In the genomic region with DNA sequence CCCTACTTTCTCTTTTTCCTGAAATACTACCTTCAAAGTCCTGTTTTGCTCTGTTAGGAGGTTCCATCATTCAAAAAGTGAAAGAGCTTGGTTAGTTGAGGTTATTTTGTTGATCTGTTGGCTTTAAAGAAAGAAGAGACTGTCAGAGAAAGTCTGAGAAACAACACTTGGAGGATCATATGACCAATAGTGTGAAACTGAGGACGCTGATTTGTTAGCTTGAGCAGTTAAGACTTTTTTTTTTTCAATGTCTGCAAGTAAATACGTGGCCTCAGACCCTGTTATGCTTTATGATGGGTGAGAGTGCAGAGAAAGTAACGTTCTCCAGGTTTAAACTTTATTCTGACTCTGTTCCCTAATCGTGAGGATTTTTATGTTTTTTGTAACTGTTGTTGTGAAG, we compare ENCODE assay signal across 10 cellular contexts. TPM values are rescaled to one million over a fixed set of nuclear protein-coding genes. Genes with fewer than 3 reads are reported as not detected.
DNase-seq lines count a peak whose midpoint lies in the region; ATAC-seq and TF ChIP-seq lines count a peak whose summit lies in the region.
"Had no signal": no experiment of that assay in that cellular context is flagged by ENCODE, and none has a peak within 500 bp of the region (broad histone marks: within the 10 kb centered on the region; RNA-seq: fewer than 3 reads in every experiment).

No MANE protein-coding gene starts in this region.

- 5 to 11% (median 10%) methylated on average over 4 of the region's 4 CpGs for WGBS in heart left ventricle, 4 donors

- no peaks in the 10 kb centered on the region for H3K36me3 ChIP-seq in heart left ventricle
- H3K36me3 ChIP-seq in upper lobe of right lung = no peaks in the 10 kb centered on the region

- peak overlapping the region; percentile 86 for H3K27ac Mint-ChIP-seq in mesothelial cell of epicardium

- H3K4me3 ChIP-seq in heart left ventricle (peak overlapping the region in 8 of 12 donors; percentile 2 to 31 (median 14)), choroid plexus epithelial cell (ENCODE audit: low read depth, low read length) (no peak overlapping the region), upper lobe of right lung (no peak overlapping the region)

- no peak for TF ChIP-seq CTCF in heart left ventricle (IDR thresholded peaks at IDR 0.05)
- no peak for TF ChIP-seq CTCF in choroid plexus epithelial cell (conservative IDR thresholded peaks at IDR 0.05; ENCODE audit: low read depth, low read length)
- TF ChIP-seq CTCF in mesothelial cell of epicardium (IDR thresholded peaks at IDR 0.05; ENCODE audit: unreplicated experiment) = no peak
- TF ChIP-seq CTCF in upper lobe of right lung (IDR thresholded peaks at IDR 0.05) = no peak

- H3K27ac ChIP-seq in heart left ventricle = peak overlapping the region; percentile 59 to 87 (median 78)
- H3K27ac ChIP-seq in upper lobe of right lung = peak overlapping the region; percentile 47

- ATAC-seq in heart left ventricle (peak in 1 of 4 donors; percentile 16), Right ventricle myocardium inferior (no peak), upper lobe of right lung (no peak), GM21737 (IDR thresholded peaks at IDR 0.05; ENCODE audit: unreplicated experiment) (no peak)

- H3K4me1 ChIP-seq in heart left ventricle = peaks cover 7 to 97% (median 75%) of the 10 kb centered on the region in 12 donors
- H3K4me1 ChIP-seq in upper lobe of right lung = peaks cover 74% of the 10 kb centered on the region

- intact Hi-C loops in heart left ventricle (cut with DNase I) = loop anchor here in 2 of 10 donors (5.0 kb wide), 2 partner anchors 35 to 45 kb away; partner anchors contain the start of gene GAB1 (in 1 of the 2)
- intact Hi-C loops in Right ventricle myocardium inferior (cut with DNase I) = no loop called here
- intact Hi-C loops in upper lobe of right lung (cut with DNase I) = no loop called here

- H3K27me3 ChIP-seq in heart left ventricle = no peaks in the 10 kb centered on the region
- H3K27me3 ChIP-seq in upper lobe of right lung = no peaks in the 10 kb centered on the region

- no peak for TF ChIP-seq POLR2A in heart left ventricle (IDR thresholded peaks at IDR 0.05)

- no peaks in the 10 kb centered on the region for H3K27me3 Mint-ChIP-seq in mesothelial cell of epicardium (ENCODE audit: low read depth)

- H3K4me1 Mint-ChIP-seq in mesothelial cell of epicardium = peaks cover 54% of the 10 kb centered on the region

- H3K9me3 ChIP-seq in heart left ventricle (no peaks in the 10 kb centered on the region), upper lobe of right lung (no peaks in the 10 kb centered on the region)

- H3K9me3 Mint-ChIP-seq in mesothelial cell of epicardium = no peaks in the 10 kb centered on the region

- H3K36me3 Mint-ChIP-seq in mesothelial cell of epicardium = peaks cover 1% of the 10 kb centered on the region

- H3K4me3 Mint-ChIP-seq in mesothelial cell of epicardium = peak overlapping the region; percentile 8

- DNase-seq in heart left ventricle = no peak
- no peak for DNase-seq in Right ventricle myocardium inferior (ENCODE audit: missing footprints)
- DNase-seq in choroid plexus epithelial cell (ENCODE audit: low read depth) = peak; percentile 81
- DNase-seq in mesothelial cell of epicardium (ENCODE audit: low spot score in 2 of 2, unreplicated experiment in 2 of 2) = no peak
- DNase-seq in upper lobe of right lung = no peak
- no peak for DNase-seq in COR-L47 (lab: John Stamatoyannopoulos, UW)
- no peak for DNase-seq in activated gamma-delta T cell treated with Interleukin-2 at 50 U/mL for 16 hours
- DNase-seq: 8988T; stimulated activated naive CD4-positive, alpha-beta T cell treated with Interleukin-2 at 50 U/mL for 16 hours had no signal

RNA-seq across cellular contexts. Expression of gene GAB1, which starts 45.9 kb away (rescaled TPM):
- total RNA-seq in heart left ventricle (100 to 1,000 TPM in 3 of 9 donors, 10 to 100 TPM in 6; 49.4 to 130 (median 80.6) TPM), Right ventricle myocardium inferior (77.4 TPM), mesothelial cell of epicardium (44.6 to 45.9 TPM (median 45.0 TPM) in 3 replicates), upper lobe of right lung (64.8 TPM)
- polyA plus RNA-seq in heart left ventricle = 10 to 100 TPM; 15.3 to 25.2 TPM

Comparison
In these comparisons a context has a peak if more than half of its experiments do, and no peak if none do; other contexts are left out.
1. H3K4me3 ChIP-seq: peak in heart left ventricle (8 of 12); none in choroid plexus epithelial cell (single experiment) and upper lobe of right lung (single experiment).